In genomic region chr3:141094851-141095545, GRCh38 we compare ENCODE assay signal across 10 cellular contexts. TPM values are rescaled to one million over a fixed set of nuclear protein-coding genes. Genes with fewer than 3 reads are reported as not detected.
DNase-seq lines count a peak whose midpoint lies in the region; ATAC-seq and TF ChIP-seq lines count a peak whose summit lies in the region.
"Had no signal": no experiment of that assay in that cellular context is flagged by ENCODE, and none has a peak within 500 bp of the region (broad histone marks: within the 10 kb centered on the region; RNA-seq: fewer than 3 reads in every experiment).

No MANE protein-coding gene starts in this region.

- no peaks in the 10 kb centered on the region for H3K36me3 Mint-ChIP-seq in HFFc6 (ENCODE audit: low read depth)

- no peak overlapping the region for H3K4me3 ChIP-seq in BLaER1 treated with 17β-estradiol and CSF1 and Interleukin-3, amounts not matched to agents 10 nM and 100 nM
- H3K4me3 ChIP-seq in fibroblast of mammary gland (ENCODE audit: control insufficient read depth, low read depth, low read length) (no peak overlapping the region), neuron (ENCODE audit: low read length) (peak overlapping the region; percentile 43)

- peaks cover 18% of the 10 kb centered on the region for H3K27me3 Mint-ChIP-seq in HFFc6 (ENCODE audit: insufficient read depth)

- no peak overlapping the region for H3K4me3 Mint-ChIP-seq in HFFc6

- H3K27ac ChIP-seq in BLaER1 treated with 17β-estradiol and CSF1 and Interleukin-3, amounts not matched to agents 10 nM and 100 nM, result no peak overlapping the region

- no peak overlapping the region for H2AFZ ChIP-seq in neuron (ENCODE audit: low read depth, low read length)

- peak overlapping the region in 8 of 11 experiments; percentile 17 to 68 (median 46); a peak in 15 of 22 replicates for H3K4me2 ChIP-seq in BLaER1 treated with 17β-estradiol and CSF1 and Interleukin-3, amounts not matched to agents 10 nM and 100 nM

- H4K20me1 ChIP-seq in BLaER1 treated with 17β-estradiol and CSF1 and Interleukin-3, amounts not matched to agents 10 nM and 100 nM, result 0 out of 22 replicates have a peak, but pooled peaks cover 0 to 9% (median 0%) of the 10 kb centered on the region in 11 experiments

- peaks cover 0 to 22% (median 17%) of the 10 kb centered on the region in 10 experiments; a peak in 14 of 20 replicates for H3K4me1 ChIP-seq in BLaER1 treated with 17β-estradiol and CSF1 and Interleukin-3, amounts not matched to agents 10 nM and 100 nM
- peaks cover 58% of the 10 kb centered on the region for H3K4me1 ChIP-seq in neuron (ENCODE audit: insufficient read depth, low read length)

- H3K27ac Mint-ChIP-seq in HFFc6, result no peak overlapping the region

- no peaks in the 10 kb centered on the region for H3K27me3 ChIP-seq in BLaER1 treated with 17β-estradiol and CSF1 and Interleukin-3, amounts not matched to agents 10 nM and 100 nM
- no peaks in the 10 kb centered on the region for H3K27me3 ChIP-seq in neuron (ENCODE audit: insufficient read depth, low read length)
- H3K27me3 ChIP-seq: BE2C had no signal

- peaks cover 0 to 11% (median 0%) of the 10 kb centered on the region in 11 experiments; a peak in 4 of 22 replicates for H3K9me3 ChIP-seq in BLaER1 treated with 17β-estradiol and CSF1 and Interleukin-3, amounts not matched to agents 10 nM and 100 nM (replicated peaks in 1 of 11)
- H3K9me3 ChIP-seq in neuron (ENCODE audit: low read length), result peaks cover 4% of the 10 kb centered on the region
- H3K9me3 ChIP-seq: BE2C had no signal

- TF ChIP-seq CTCF in fibroblast of mammary gland (conservative IDR thresholded peaks at IDR 0.05; ENCODE audit: control insufficient read depth, insufficient read depth, low read depth, low read length) (no peak), HFFc6 (IDR thresholded peaks at IDR 0.05) (no peak)

- H3K9me3 Mint-ChIP-seq in HFFc6, result no peaks in the 10 kb centered on the region

- no peak for ATAC-seq in HG03432 (IDR thresholded peaks at IDR 0.05; ENCODE audit: unreplicated experiment)
- no peak for ATAC-seq in GM18873 (IDR thresholded peaks at IDR 0.05; ENCODE audit: low FRiP score, unreplicated experiment)

- peak; percentile 98 for DNase-seq in NCI-H2171 treated with DMSO at 0.1 percent for 48 hours (lab: John Stamatoyannopoulos, UW)
- peak; percentile 40 for DNase-seq in fibroblast of mammary gland (ENCODE audit: low read depth)
- DNase-seq in MV-4-11 (lab: John Stamatoyannopoulos, UW), result no peak
- DNase-seq in HFFc6, result no peak
- DNase-seq: BE2C, SIG-M5 had no signal

- no peaks in the 10 kb centered on the region for H3K36me3 ChIP-seq in BLaER1 treated with 17β-estradiol and CSF1 and Interleukin-3, amounts not matched to agents 10 nM and 100 nM
- H3K36me3 ChIP-seq in neuron (ENCODE audit: insufficient read depth, low read length), result peaks cover 3% of the 10 kb centered on the region
- H3K36me3 ChIP-seq: BE2C had no signal

- H3K4me1 Mint-ChIP-seq in HFFc6 (ENCODE audit: low read depth), result no peaks in the 10 kb centered on the region

- H3K9ac ChIP-seq in BLaER1 treated with 17β-estradiol and CSF1 and Interleukin-3, amounts not matched to agents 10 nM and 100 nM, result no peak overlapping the region

RNA-seq across cellular contexts. Expression of gene SPSB4, which starts 43.9 kb away (rescaled TPM):
- not detected for total RNA-seq in HFFc6 (2021; fragmentation: NEBNext Ultra II Directional; extraction: Animal tissue kit (Norgen Biotek cat#: 25700))

Comparison
In these comparisons a context has a peak if more than half of its experiments do, and no peak if none do; other contexts are left out.
1. DNase-seq: peak in NCI-H2171 treated with DMSO at 0.1 percent for 48 hours (single experiment) and fibroblast of mammary gland (single experiment); none in MV-4-11 (single experiment) and HFFc6 (single experiment).